In the genomic region with DNA sequence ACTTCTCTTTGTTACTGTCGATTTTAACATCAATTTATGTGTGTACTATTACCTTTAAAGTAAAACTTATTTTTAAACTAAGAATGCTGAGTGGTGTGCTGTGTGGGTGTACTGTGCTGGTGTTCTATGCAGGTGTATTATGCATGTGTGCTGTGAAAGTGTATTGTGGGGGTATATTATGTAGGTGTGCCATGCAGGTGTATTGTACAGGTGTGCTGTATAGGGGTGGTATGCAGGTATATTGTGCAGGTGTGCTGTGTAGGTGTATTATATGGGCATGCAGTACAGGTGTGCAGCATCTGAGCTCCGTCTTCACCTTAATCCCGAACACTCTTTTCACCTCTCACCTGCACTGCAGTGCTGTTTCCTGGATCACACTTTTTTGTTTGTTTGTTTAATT, we compare ENCODE assay signal across 7 cellular contexts.
A peak's percentile ranks its signal among the peaks of the same experiment; 100 is the strongest.
DNase-seq lines count a peak whose midpoint lies in the region; ATAC-seq, FAIRE-seq and TF ChIP-seq lines count a peak whose summit lies in the region.
"Not testable (repeated sequence)": the region's sequence is repeated elsewhere in the genome, so short reads cannot be mapped to it uniquely, and the experiment has no call there.

No MANE protein-coding gene starts in this region.

- not testable (repeated sequence) for H3K27ac Mint-ChIP-seq in CD8-positive, alpha-beta T cell; activated naive CD8-positive, alpha-beta T cell
- peak overlapping the region in 1 of 2 donors; percentile 28 for H3K27ac Mint-ChIP-seq in T-cell

- H3K4me2 ChIP-seq in HepG2 (ENCODE audit: low read depth, low read length): peak overlapping the region; percentile 49; the same call in 1 of the 2 replicates

- H3K9me3 ChIP-seq in CD8-positive, alpha-beta T cell (ENCODE audit: low read length); endocrine pancreas (ENCODE audit: control insufficient read depth, low read length); HepG2 (ENCODE audit: low read length); gastrocnemius medialis: not testable (repeated sequence)

- not testable (repeated sequence) for H3K9ac ChIP-seq in endocrine pancreas (ENCODE audit: control insufficient read depth, insufficient read depth, low read length); HepG2 (ENCODE audit: insufficient read depth, low read depth, low read length)

- not testable (repeated sequence) for ATAC-seq in CD8-positive, alpha-beta T cell; T-cell (replicated peaks in 1 of 4); activated T-cell treated with anti-CD3 and anti-CD28 coated beads, Interleukin-2, amount 50 U/mL, for 4 hours; HepG2; gastrocnemius medialis

- not testable (repeated sequence) for H3K36me3 ChIP-seq in CD8-positive, alpha-beta T cell (ENCODE audit: insufficient read depth, low read length); endocrine pancreas (ENCODE audit: control insufficient read depth, insufficient read depth, low read length); HepG2 (replicated peaks in 1 of 2; ENCODE audit: control insufficient read depth in 1 of 2, insufficient read depth in 2 of 2, low read length in 2 of 2); gastrocnemius medialis

- peaks cover 17% of the 10 kb centered on the region for H3K79me2 ChIP-seq in HepG2 (ENCODE audit: insufficient read depth, low read length)

- H3K27me3 Mint-ChIP-seq in CD8-positive, alpha-beta T cell (ENCODE audit: low read depth); T-cell; activated T-cell treated with anti-CD3 and anti-CD28 coated beads, Interleukin-2, amount 50 U/mL, for 4 hours (ENCODE audit: low read depth); activated naive CD8-positive, alpha-beta T cell: not testable (repeated sequence)

- not testable (repeated sequence) for BruUV-seq in HepG2 (replicated peaks; lab: Mats Ljungman, UMichigan)

- CTCF ChIA-PET in CD8-positive, alpha-beta T cell (lab: Charles Lee); HepG2 (lab: Yijun Ruan, JAX; ENCODE audit: low intra/inter-chr PET ratio, low total read pairs): not testable (repeated sequence)
- CTCF ChIA-PET in T-cell (lab: Charles Lee): interaction anchor here in 1 of 2 donors (0.6 kb wide), 1 partner anchor 1719 kb away, joined by 3 read pairs; no protein-coding TSS in a partner anchor

- H3K27ac ChIP-seq in CD8-positive, alpha-beta T cell (ENCODE audit: low read depth, low read length); HepG2 (ENCODE audit: extremely low read length, insufficient read depth, low read length): not testable (repeated sequence)
- peak overlapping the region; percentile 76 to 83 (median 78) for H3K27ac ChIP-seq in gastrocnemius medialis

- not testable (repeated sequence) for TF ChIP-seq EP300 in HepG2 (IDR thresholded peaks at IDR 0.05; ENCODE audit: low read depth in 2 of 2, low read length in 2 of 2); HepG2 (CRISPR knock-in tag; IDR thresholded peaks at IDR 0.05; ENCODE audit: borderline replicate concordance)

- H3K36me3 Mint-ChIP-seq in CD8-positive, alpha-beta T cell: peaks cover 36% of the 10 kb centered on the region
- peaks cover 28% of the 10 kb centered on the region for H3K36me3 Mint-ChIP-seq in T-cell
- peaks cover 28% of the 10 kb centered on the region for H3K36me3 Mint-ChIP-seq in activated T-cell treated with anti-CD3 and anti-CD28 coated beads, Interleukin-2, amount 50 U/mL, for 4 hours (ENCODE audit: insufficient read depth)
- not testable (repeated sequence) for H3K36me3 Mint-ChIP-seq in activated naive CD8-positive, alpha-beta T cell

- not testable (repeated sequence) for TF ChIP-seq CTCF in CD8-positive, alpha-beta T cell (IDR thresholded peaks at IDR 0.05); HepG2 (CRISPR knock-in tag; IDR thresholded peaks at IDR 0.05); gastrocnemius medialis (IDR thresholded peaks at IDR 0.05 in 4 of 5, conservative IDR thresholded peaks at IDR 0.05 in 1 of 5)

- H4K20me1 ChIP-seq in HepG2 (ENCODE audit: insufficient read depth, low read length): not testable (repeated sequence)

- intact Hi-C loops in CD8-positive, alpha-beta T cell (cut with DNase I, micrococcal nuclease); HepG2 (cut with micrococcal nuclease; ENCODE audit: unreplicated experiment); gastrocnemius medialis (cut with DNase I; ENCODE audit: low total_unique reads): not testable (repeated sequence)

- H3K4me1 ChIP-seq in CD8-positive, alpha-beta T cell (ENCODE audit: insufficient read depth, low read length); endocrine pancreas (ENCODE audit: control insufficient read depth, insufficient read depth, low read length): not testable (repeated sequence)
- H3K4me1 ChIP-seq in HepG2 (ENCODE audit: insufficient read depth, low read length): peaks cover 45% of the 10 kb centered on the region
- H3K4me1 ChIP-seq in gastrocnemius medialis: peaks cover 33 to 36% of the 10 kb centered on the region in 2 donors

- not testable (repeated sequence) for FAIRE-seq in HepG2 (lab: Jason Lieb, UNC)

- not testable (repeated sequence) for H3K9me3 Mint-ChIP-seq in CD8-positive, alpha-beta T cell; T-cell; activated T-cell treated with anti-CD3 and anti-CD28 coated beads, Interleukin-2, amount 50 U/mL, for 4 hours; activated naive CD8-positive, alpha-beta T cell (ENCODE audit: low read depth)

- in situ Hi-C loops in HepG2 (cut with HindIII; ENCODE audit: extremely low pct_ligation_motif_present, low pct_unique_long_range_greater_than_20kb); gastrocnemius medialis (cut with MboI; ENCODE audit: low sequenced_read_pairs in 4 of 4): not testable (repeated sequence)

- POLR2A ChIA-PET in CD8-positive, alpha-beta T cell (lab: Charles Lee); T-cell (lab: Charles Lee); HepG2 (lab: Yijun Ruan, JAX): not testable (repeated sequence)

- H3K4me1 Mint-ChIP-seq in CD8-positive, alpha-beta T cell (ENCODE audit: low read depth): peaks cover 37% of the 10 kb centered on the region
- H3K4me1 Mint-ChIP-seq in T-cell: peaks cover 42 to 51% (median 44%) of the 10 kb centered on the region in 3 donors
- H3K4me1 Mint-ChIP-seq in activated T-cell treated with anti-CD3 and anti-CD28 coated beads, Interleukin-2, amount 50 U/mL, for 4 hours (ENCODE audit: low read depth): peaks cover 42% of the 10 kb centered on the region
- peaks cover 48% of the 10 kb centered on the region for H3K4me1 Mint-ChIP-seq in activated naive CD8-positive, alpha-beta T cell (ENCODE audit: low read depth)

- not testable (repeated sequence) for H3K27me3 ChIP-seq in CD8-positive, alpha-beta T cell (ENCODE audit: insufficient read depth, low read length); endocrine pancreas (ENCODE audit: control insufficient read depth, insufficient read depth, low read length); HepG2 (ENCODE audit: control insufficient read depth in 1 of 2, insufficient read depth in 2 of 2, low read length in 2 of 2); gastrocnemius medialis

- H3K4me3 ChIP-seq in CD8-positive, alpha-beta T cell (ENCODE audit: low read depth, low read length); HepG2 (replicated peaks in 1 of 3; ENCODE audit: insufficient read depth in 1 of 3, low read depth in 2 of 3, low read length in 3 of 3); gastrocnemius medialis: not testable (repeated sequence)
- peak overlapping the region; percentile 70 for H3K4me3 ChIP-seq in endocrine pancreas (ENCODE audit: control insufficient read depth, insufficient read depth, low read length)

- H3K4me3 Mint-ChIP-seq in CD8-positive, alpha-beta T cell: peak overlapping the region; percentile 8
- peak overlapping the region; percentile 47 to 69 (median 53) for H3K4me3 Mint-ChIP-seq in T-cell
- peak overlapping the region; percentile 79 for H3K4me3 Mint-ChIP-seq in activated T-cell treated with anti-CD3 and anti-CD28 coated beads, Interleukin-2, amount 50 U/mL, for 4 hours
- peak overlapping the region; percentile 68 for H3K4me3 Mint-ChIP-seq in activated naive CD8-positive, alpha-beta T cell

- DNase-seq in CD8-positive, alpha-beta T cell; T-cell; activated T-cell treated with anti-CD3 and anti-CD28 coated beads, Interleukin-2, amount 50 U/mL, for 4 hours; HepG2 (ENCODE audit: low spot score); gastrocnemius medialis: not testable (repeated sequence)

- H2AFZ ChIP-seq in HepG2 (ENCODE audit: low read length): not testable (repeated sequence)

- not testable (repeated sequence) for TF ChIP-seq POLR2A in HepG2 (IDR thresholded peaks at IDR 0.05; ENCODE audit: insufficient read depth in 1 of 2, low read depth in 2 of 2, low read length in 2 of 2); gastrocnemius medialis (IDR thresholded peaks at IDR 0.05)

- not testable (repeated sequence) for TF ChIP-seq RAD21 in HepG2 (CRISPR knock-in tag; IDR thresholded peaks at IDR 0.05)

- 82% methylated on average over 3 of the region's 3 CpGs for WGBS in HepG2 (ENCODE audit: low lambda C conversion rate)

Comparison
In these comparisons a context has a peak if more than half of its experiments do, and no peak if none do; other contexts are left out.
1. H3K4me3 Mint-ChIP-seq: peak in every context shown above with its lines; median percentile 79 in activated T-cell treated with anti-CD3 and anti-CD28 coated beads, Interleukin-2, amount 50 U/mL, for 4 hours; 68 in activated naive CD8-positive, alpha-beta T cell; 53 in T-cell; 8 in CD8-positive, alpha-beta T cell.